16 cellular contexts compared by ENCODE assay signal in the genomic region with DNA sequence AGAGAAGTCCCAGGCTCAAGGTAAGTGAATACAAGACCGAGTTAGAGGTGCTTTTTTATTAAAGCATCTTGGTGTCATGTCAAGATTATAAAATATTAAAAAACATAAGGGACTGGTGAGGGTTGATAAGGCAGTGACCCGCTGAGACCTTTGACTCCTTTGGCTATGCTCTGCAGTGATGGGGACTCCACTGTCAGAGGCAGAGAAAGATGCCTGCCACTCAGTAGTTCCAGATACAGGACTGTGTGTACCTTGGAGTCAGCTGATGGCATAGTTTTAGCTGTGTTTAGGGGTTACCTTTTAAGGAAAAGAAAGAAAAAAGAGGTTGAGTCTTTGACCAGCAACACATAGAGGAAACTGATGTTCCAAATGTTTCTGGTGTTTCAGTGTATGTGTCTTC. TPM values are rescaled to one million over a fixed set of nuclear protein-coding genes. Genes with fewer than 3 reads are reported as not detected.
DNase-seq lines count a peak whose midpoint lies in the region; ATAC-seq and TF ChIP-seq lines count a peak whose summit lies in the region.
"Had no signal": no experiment of that assay in that cellular context is flagged by ENCODE, and none has a peak within 500 bp of the region (broad histone marks: within the 10 kb centered on the region; RNA-seq: fewer than 3 reads in every experiment).

No MANE protein-coding gene starts in this region.

- peaks cover 52% of the 10 kb centered on the region for H3K4me1 Mint-ChIP-seq in activated CD8-positive, alpha-beta T cell treated with anti-CD3 and anti-CD28 coated beads for 36 hours (ENCODE audit: low read depth)
- peaks cover 12% of the 10 kb centered on the region for H3K4me1 Mint-ChIP-seq in activated CD8-positive, alpha-beta T cell treated with anti-CD3 and anti-CD28 coated beads, Interleukin-2, amount 10 ng/mL, durations not matched to agents 7 days and 5 days (ENCODE audit: low read depth)
- peaks cover 16% of the 10 kb centered on the region for H3K4me1 Mint-ChIP-seq in activated T-helper 17 cell treated with anti-CD3 and anti-CD28 coated beads, Interleukin-2, amount 50 U/mL, for 72 hours
- H3K4me1 Mint-ChIP-seq in stimulated activated naive B cell treated with anti-CD40 and anti-IgM and Interleukin-4, amounts not matched to agents 10 μg/mL and 1 μg/mL and 100 μg/mL, for 72 hours: peaks cover 30 to 68% of the 10 kb centered on the region in 2 donors

- no peaks in the 10 kb centered on the region for H3K27me3 ChIP-seq in left ventricle myocardium inferior (ENCODE audit: low read depth)

- CTCF ChIA-PET in activated CD8-positive, alpha-beta T cell treated with anti-CD3 and anti-CD28 coated beads for 36 hours (lab: Charles Lee): interaction anchor here (1.1 to 1.5 kb wide), 3 partner anchors 10 to 51 kb away, joined by 3 read pairs; no protein-coding TSS in a partner anchor
- CTCF ChIA-PET in activated CD8-positive, alpha-beta T cell treated with anti-CD3 and anti-CD28 coated beads, Interleukin-2, amount 10 ng/mL, durations not matched to agents 7 days and 5 days (lab: Charles Lee): interaction anchor here (1.1 kb wide), 1 partner anchor 12 kb away, joined by 3 read pairs; no protein-coding TSS in a partner anchor

- H3K4me3 Mint-ChIP-seq in activated CD8-positive, alpha-beta T cell treated with anti-CD3 and anti-CD28 coated beads for 36 hours: no peak overlapping the region
- H3K4me3 Mint-ChIP-seq in activated CD8-positive, alpha-beta T cell treated with anti-CD3 and anti-CD28 coated beads, Interleukin-2, amount 10 ng/mL, durations not matched to agents 7 days and 5 days: no peak overlapping the region
- peak overlapping the region; percentile 80 for H3K4me3 Mint-ChIP-seq in activated T-helper 17 cell treated with anti-CD3 and anti-CD28 coated beads, Interleukin-2, amount 50 U/mL, for 72 hours
- no peak overlapping the region for H3K4me3 Mint-ChIP-seq in stimulated activated naive B cell treated with anti-CD40 and anti-IgM and Interleukin-4, amounts not matched to agents 10 μg/mL and 1 μg/mL and 100 μg/mL, for 72 hours

- intact Hi-C loops in activated CD8-positive, alpha-beta T cell treated with anti-CD3 and anti-CD28 coated beads for 36 hours (cut with micrococcal nuclease): loop anchor here (5.0 kb wide), 1 partner anchor 42 kb away; the partner anchor contains the start of gene SREBF2
- intact Hi-C loops in left ventricle myocardium inferior (cut with micrococcal nuclease) (no loop called here), cardiac septum (cut with DNase I) (no loop called here), sciatic nerve (cut with DNase I) (no loop called here)

- POLR2A ChIA-PET in activated CD8-positive, alpha-beta T cell treated with anti-CD3 and anti-CD28 coated beads for 36 hours (lab: Charles Lee): interaction anchor here (1.0 to 3.8 kb wide), 7 partner anchors 11 to 66 kb away, joined by 3 to 26 read pairs (median 6); partner anchors contain the start of gene SREBF2
- POLR2A ChIA-PET in activated CD8-positive, alpha-beta T cell treated with anti-CD3 and anti-CD28 coated beads, Interleukin-2, amount 10 ng/mL, durations not matched to agents 7 days and 5 days (lab: Charles Lee): interaction anchor here (0.8 to 1.5 kb wide), 2 partner anchors 41 to 66 kb away, joined by 4 to 5 read pairs; partner anchors contain the start of gene SREBF2

- H3K36me3 Mint-ChIP-seq in activated CD8-positive, alpha-beta T cell treated with anti-CD3 and anti-CD28 coated beads for 36 hours (ENCODE audit: low read depth): peaks cover 75% of the 10 kb centered on the region
- H3K36me3 Mint-ChIP-seq in activated CD8-positive, alpha-beta T cell treated with anti-CD3 and anti-CD28 coated beads, Interleukin-2, amount 10 ng/mL, durations not matched to agents 7 days and 5 days (ENCODE audit: low read depth): peaks cover 52% of the 10 kb centered on the region
- H3K36me3 Mint-ChIP-seq in activated T-helper 17 cell treated with anti-CD3 and anti-CD28 coated beads, Interleukin-2, amount 50 U/mL, for 72 hours (ENCODE audit: low read depth): peaks cover 100% of the 10 kb centered on the region
- peaks cover 69 to 72% of the 10 kb centered on the region in 2 donors for H3K36me3 Mint-ChIP-seq in stimulated activated naive B cell treated with anti-CD40 and anti-IgM and Interleukin-4, amounts not matched to agents 10 μg/mL and 1 μg/mL and 100 μg/mL, for 72 hours

- no peaks in the 10 kb centered on the region for H3K27me3 Mint-ChIP-seq in activated CD8-positive, alpha-beta T cell treated with anti-CD3 and anti-CD28 coated beads for 36 hours
- no peaks in the 10 kb centered on the region for H3K27me3 Mint-ChIP-seq in activated CD8-positive, alpha-beta T cell treated with anti-CD3 and anti-CD28 coated beads, Interleukin-2, amount 10 ng/mL, durations not matched to agents 7 days and 5 days (ENCODE audit: low read depth)
- H3K27me3 Mint-ChIP-seq in activated T-helper 17 cell treated with anti-CD3 and anti-CD28 coated beads, Interleukin-2, amount 50 U/mL, for 72 hours: no peaks in the 10 kb centered on the region
- no peaks in the 10 kb centered on the region for H3K27me3 Mint-ChIP-seq in stimulated activated naive B cell treated with anti-CD40 and anti-IgM and Interleukin-4, amounts not matched to agents 10 μg/mL and 1 μg/mL and 100 μg/mL, for 72 hours

- peaks cover 97% of the 10 kb centered on the region for H3K36me3 ChIP-seq in left ventricle myocardium inferior

- H3K27ac Mint-ChIP-seq in activated CD8-positive, alpha-beta T cell treated with anti-CD3 and anti-CD28 coated beads for 36 hours: peak overlapping the region; percentile 70
- H3K27ac Mint-ChIP-seq in activated CD8-positive, alpha-beta T cell treated with anti-CD3 and anti-CD28 coated beads, Interleukin-2, amount 10 ng/mL, durations not matched to agents 7 days and 5 days: no peak overlapping the region
- H3K27ac Mint-ChIP-seq in activated T-helper 17 cell treated with anti-CD3 and anti-CD28 coated beads, Interleukin-2, amount 50 U/mL, for 72 hours: peak overlapping the region; percentile 98
- peak overlapping the region; percentile 59 for H3K27ac Mint-ChIP-seq in stimulated activated naive B cell treated with anti-CD40 and anti-IgM and Interleukin-4, amounts not matched to agents 10 μg/mL and 1 μg/mL and 100 μg/mL, for 72 hours

- peaks cover 22% of the 10 kb centered on the region for H3K4me1 ChIP-seq in left ventricle myocardium inferior

- H3K9me3 Mint-ChIP-seq in activated CD8-positive, alpha-beta T cell treated with anti-CD3 and anti-CD28 coated beads for 36 hours: no peaks in the 10 kb centered on the region
- H3K9me3 Mint-ChIP-seq in activated CD8-positive, alpha-beta T cell treated with anti-CD3 and anti-CD28 coated beads, Interleukin-2, amount 10 ng/mL, durations not matched to agents 7 days and 5 days (ENCODE audit: insufficient read depth): no peaks in the 10 kb centered on the region
- H3K9me3 Mint-ChIP-seq in activated T-helper 17 cell treated with anti-CD3 and anti-CD28 coated beads, Interleukin-2, amount 50 U/mL, for 72 hours: no peaks in the 10 kb centered on the region
- H3K9me3 Mint-ChIP-seq in stimulated activated naive B cell treated with anti-CD40 and anti-IgM and Interleukin-4, amounts not matched to agents 10 μg/mL and 1 μg/mL and 100 μg/mL, for 72 hours: no peaks in the 10 kb centered on the region

- H3K9me3 ChIP-seq in left ventricle myocardium inferior (replicated peaks): no peaks in the 10 kb centered on the region

- peak overlapping the region; percentile 76 for H3K27ac ChIP-seq in left ventricle myocardium inferior (replicated peaks)
- H3K27ac ChIP-seq: C4-2B, KMS-11 had no signal

- no peak for DNase-seq in activated CD8-positive, alpha-beta T cell treated with anti-CD3 and anti-CD28 coated beads for 36 hours
- DNase-seq in activated CD8-positive, alpha-beta T cell treated with anti-CD3 and anti-CD28 coated beads, Interleukin-2, amount 10 ng/mL, durations not matched to agents 7 days and 5 days: no peak
- DNase-seq in left ventricle myocardium inferior (no peak), cardiac septum (ENCODE audit: low spot score) (no peak), RPMI8226 (no peak), sciatic nerve (ENCODE audit: low spot score) (no peak)
- no peak for DNase-seq in stimulated activated naive B cell treated with anti-CD40 and anti-IgM and Interleukin-4, amounts not matched to agents 10 μg/mL and 1 μg/mL and 100 μg/mL, for 72 hours
- DNase-seq: H7, NCI-H1436, NCI-H2029, NCI-H748 treated with DMSO at 0.1 percent for 48 hours had no signal

- ATAC-seq in activated CD8-positive, alpha-beta T cell treated with anti-CD3 and anti-CD28 coated beads for 36 hours: no peak
- ATAC-seq in activated CD8-positive, alpha-beta T cell treated with anti-CD3 and anti-CD28 coated beads, Interleukin-2, amount 10 ng/mL, durations not matched to agents 7 days and 5 days: no peak
- no peak for ATAC-seq in activated T-helper 17 cell treated with anti-CD3 and anti-CD28 coated beads, Interleukin-2, amount 50 U/mL, for 72 hours (replicated peaks)
- no peak for ATAC-seq in stimulated activated naive B cell treated with anti-CD40 and anti-IgM and Interleukin-4, amounts not matched to agents 10 μg/mL and 1 μg/mL and 100 μg/mL, for 72 hours (replicated peaks)
- ATAC-seq in sciatic nerve: no peak

- TF ChIP-seq CTCF in activated CD8-positive, alpha-beta T cell treated with anti-CD3 and anti-CD28 coated beads for 36 hours (IDR thresholded peaks at IDR 0.05): no peak
- no peak for TF ChIP-seq CTCF in left ventricle myocardium inferior (IDR thresholded peaks at IDR 0.05; ENCODE audit: borderline replicate concordance)

- H3K4me3 ChIP-seq in left ventricle myocardium inferior: no peak overlapping the region

RNA-seq across cellular contexts. Expression of gene SHISA8, which starts 40.8 kb away (rescaled TPM):
- 1 to 10 TPM; 2.3 to 2.7 TPM for total RNA-seq in activated CD8-positive, alpha-beta T cell treated with anti-CD3 and anti-CD28 coated beads for 36 hours
- total RNA-seq in activated CD8-positive, alpha-beta T cell treated with anti-CD3 and anti-CD28 coated beads, Interleukin-2, amount 10 ng/mL, durations not matched to agents 7 days and 5 days: not detected
- total RNA-seq in left ventricle myocardium inferior (2.2 TPM), cardiac septum (not detected), sciatic nerve (0.40 TPM)
- total RNA-seq in activated T-helper 17 cell treated with anti-CD3 and anti-CD28 coated beads, Interleukin-2, amount 50 U/mL, for 72 hours: 1 to 10 TPM in 1 of 2 donors, not detected in 1; 2.8 TPM
- total RNA-seq: M059J, NCI-H460 had no signal

RNA-seq across cellular contexts. Expression of gene SREBF2, which starts 41.2 kb away (rescaled TPM):
- total RNA-seq in activated CD8-positive, alpha-beta T cell treated with anti-CD3 and anti-CD28 coated beads for 36 hours: 10 to 100 TPM; 87.1 to 92.9 TPM
- 10 to 100 TPM; 93.0 to 93.7 TPM for total RNA-seq in activated CD8-positive, alpha-beta T cell treated with anti-CD3 and anti-CD28 coated beads, Interleukin-2, amount 10 ng/mL, durations not matched to agents 7 days and 5 days
- total RNA-seq in left ventricle myocardium inferior (74.5 TPM), cardiac septum (105 TPM), sciatic nerve (206 TPM)
- total RNA-seq in activated T-helper 17 cell treated with anti-CD3 and anti-CD28 coated beads, Interleukin-2, amount 50 U/mL, for 72 hours: 100 to 1,000 TPM; 126 to 162 TPM

RNA-seq across cellular contexts. Expression of gene TNFRSF13C, which starts 52.5 kb away (rescaled TPM):
- 1 to 10 TPM; 4.0 TPM for total RNA-seq in activated CD8-positive, alpha-beta T cell treated with anti-CD3 and anti-CD28 coated beads for 36 hours
- total RNA-seq in activated CD8-positive, alpha-beta T cell treated with anti-CD3 and anti-CD28 coated beads, Interleukin-2, amount 10 ng/mL, durations not matched to agents 7 days and 5 days: 1 to 10 TPM; 1.2 to 1.6 TPM
- total RNA-seq in left ventricle myocardium inferior (0.55 TPM), cardiac septum (0.08 TPM), sciatic nerve (1.2 TPM)
- 1 to 10 TPM; 2.7 to 7.7 TPM for total RNA-seq in activated T-helper 17 cell treated with anti-CD3 and anti-CD28 coated beads, Interleukin-2, amount 50 U/mL, for 72 hours
